ENCODE assay signal across 10 cellular contexts in the genomic region with DNA sequence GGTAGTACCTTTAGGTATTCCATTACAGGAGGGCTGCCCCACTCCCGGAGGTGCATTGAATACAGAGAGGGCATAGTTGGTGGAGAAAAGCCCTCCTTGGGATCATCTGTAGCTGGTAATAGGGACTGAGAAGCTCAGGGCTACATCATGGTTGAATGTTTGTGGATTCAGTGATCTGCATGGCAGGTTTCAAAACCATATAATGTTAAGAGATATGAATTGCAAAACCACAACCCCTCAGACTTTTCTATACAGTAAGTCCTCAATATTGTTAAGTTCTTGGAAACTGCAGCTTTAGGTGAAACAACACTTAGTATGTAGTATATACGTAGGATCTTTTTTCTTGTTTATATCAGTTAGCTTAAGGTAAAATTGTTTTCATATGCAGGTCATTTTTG. TPM values are rescaled to one million over a fixed set of nuclear protein-coding genes. Genes with fewer than 3 reads are reported as not detected.
DNase-seq lines count a peak whose midpoint lies in the region; ATAC-seq and TF ChIP-seq lines count a peak whose summit lies in the region.
"Had no signal": no experiment of that assay in that cellular context is flagged by ENCODE, and none has a peak within 500 bp of the region (broad histone marks: within the 10 kb centered on the region; RNA-seq: fewer than 3 reads in every experiment).

No MANE protein-coding gene starts in this region.

- no peak for DNase-seq in naive B cell
- DNase-seq in activated gamma-delta T cell treated with Interleukin-2 at 50 U/mL for 16 hours: no peak
- DNase-seq in CD14-positive monocyte (ENCODE audit: low spot score): no peak
- DNase-seq in effector memory CD4-positive, alpha-beta T cell: no peak
- DNase-seq: activated CD4-positive, alpha-beta T cell treated with anti-CD3 and anti-CD28 coated beads, Interleukin-2, amount 50 U/mL, for 1 hour; foreskin melanocyte; stimulated activated CD4-positive, alpha-beta T cell treated with anti-CD3 and anti-CD28 coated beads, Interleukin-4, amount 100 ng/mL, for 4 hours had no signal

- intact Hi-C loops in CD14-positive monocyte (cut with micrococcal nuclease): no loop called here

- no peak overlapping the region for H3K27ac ChIP-seq in effector memory CD4-positive, alpha-beta T cell (ENCODE audit: insufficient read depth, low read length, poor library complexity, severe bottlenecking)

- H3K36me3 Mint-ChIP-seq in naive B cell (peaks cover 4 to 10% of the 10 kb centered on the region in 2 donors), CD14-positive monocyte (peaks cover 14 to 17% of the 10 kb centered on the region in 2 donors)

- H3K4me1 ChIP-seq in effector memory CD4-positive, alpha-beta T cell (ENCODE audit: control insufficient read depth, insufficient read depth, low read length, poor library complexity, severe bottlenecking): peaks cover 5% of the 10 kb centered on the region

- H3K27me3 Mint-ChIP-seq in naive B cell (no peaks in the 10 kb centered on the region), CD14-positive monocyte (ENCODE audit: low read depth in 3 of 3) (no peaks in the 10 kb centered on the region)

- H3K27me3 ChIP-seq in effector memory CD4-positive, alpha-beta T cell (replicated peaks; ENCODE audit: control insufficient read depth, insufficient read depth, low read length, poor library complexity, severe bottlenecking): no peaks in the 10 kb centered on the region

- ATAC-seq in GM18870 (IDR thresholded peaks at IDR 0.05; ENCODE audit: unreplicated experiment) (peak; percentile 36), GM21723 (IDR thresholded peaks at IDR 0.05; ENCODE audit: unreplicated experiment) (peak; percentile 44), HG03460 (IDR thresholded peaks at IDR 0.05; ENCODE audit: unreplicated experiment) (peak; percentile 48), naive B cell (ENCODE audit: low read depth in 2 of 2) (no peak)

- H3K36me3 ChIP-seq in effector memory CD4-positive, alpha-beta T cell (ENCODE audit: control insufficient read depth, insufficient read depth, low read length): no peaks in the 10 kb centered on the region

- no peaks in the 10 kb centered on the region for H3K9me3 ChIP-seq in effector memory CD4-positive, alpha-beta T cell (ENCODE audit: control insufficient read depth, low read length)

- no peak overlapping the region for H3K4me3 ChIP-seq in effector memory CD4-positive, alpha-beta T cell (ENCODE audit: insufficient read depth, low read depth, low read length, poor library complexity, severe bottlenecking)

- TF ChIP-seq CTCF in CD14-positive monocyte (IDR thresholded peaks at IDR 0.05): no peak

- H3K9me3 Mint-ChIP-seq in naive B cell (no peaks in the 10 kb centered on the region), CD14-positive monocyte (no peaks in the 10 kb centered on the region)

- H3K27ac Mint-ChIP-seq in naive B cell: peak overlapping the region in 2 of 6 donors; percentile 8 to 88
- H3K27ac Mint-ChIP-seq in CD14-positive monocyte: peak overlapping the region in 1 of 7 donors; percentile 55

- peaks cover 64 to 86% (median 77%) of the 10 kb centered on the region in 3 donors for H3K4me1 Mint-ChIP-seq in naive B cell
- H3K4me1 Mint-ChIP-seq in CD14-positive monocyte: peaks cover 48% of the 10 kb centered on the region

- H3K4me3 Mint-ChIP-seq in naive B cell (peak overlapping the region in 7 of 8 donors; percentile 9 to 83 (median 48)), CD14-positive monocyte (no peak overlapping the region)

RNA-seq across cellular contexts. Expression of a gene that starts 11.3 kb away (rescaled TPM):
- polyA plus RNA-seq in naive B cell (ENCODE audit: low read depth in 6 of 6): 10 to 100 TPM in 5 of 6 donors, 1 to 10 TPM in 1; 8.1 to 42.3 (median 39.1) TPM
- 10 to 100 TPM in 1 of 2 donors, 1 to 10 TPM in 1; 6.5 to 10.6 TPM for polyA plus RNA-seq in CD14-positive monocyte

Comparison
In these comparisons a context has a peak if more than half of its experiments do, and no peak if none do; other contexts are left out.
1. ATAC-seq: peak in GM18870 (single experiment), GM21723 (single experiment) and HG03460 (single experiment); none in naive B cell (0 of 2).
2. H3K4me3 Mint-ChIP-seq: peak in naive B cell (7 of 8); none in CD14-positive monocyte (0 of 2).